ENCODE assay signal across 1 cellular context in genomic region chr6:45505470-45505869, GRCh38.
TF ChIP-seq lines count a peak whose summit lies in the region.

No MANE protein-coding gene starts in this region.

TF ChIP-seq in K562, 482 proteins besides CTCF, POLR2A, EP300 and RAD21 (continued from another document):
- TF ChIP-seq CHD7 (IDR thresholded peaks at IDR 0.05; ENCODE audit: low read depth, low read length) (no peak), SMARCB1 (IDR thresholded peaks at IDR 0.05; ENCODE audit: insufficient read length, low read depth) (no peak), HSF4 (CRISPR knock-in tag; IDR thresholded peaks at IDR 0.05; ENCODE audit: borderline replicate concordance) (no peak), FOS (IDR thresholded peaks at IDR 0.05; ENCODE audit: extremely low read depth, insufficient read length) (no peak), E2F1 (CRISPR knock-in tag; IDR thresholded peaks at IDR 0.05) (no peak), ZNF609 (CRISPR knock-in tag; IDR thresholded peaks at IDR 0.05; ENCODE audit: borderline replicate concordance) (no peak)
